ENCODE assay signal across 10 cellular contexts in the genomic region with DNA sequence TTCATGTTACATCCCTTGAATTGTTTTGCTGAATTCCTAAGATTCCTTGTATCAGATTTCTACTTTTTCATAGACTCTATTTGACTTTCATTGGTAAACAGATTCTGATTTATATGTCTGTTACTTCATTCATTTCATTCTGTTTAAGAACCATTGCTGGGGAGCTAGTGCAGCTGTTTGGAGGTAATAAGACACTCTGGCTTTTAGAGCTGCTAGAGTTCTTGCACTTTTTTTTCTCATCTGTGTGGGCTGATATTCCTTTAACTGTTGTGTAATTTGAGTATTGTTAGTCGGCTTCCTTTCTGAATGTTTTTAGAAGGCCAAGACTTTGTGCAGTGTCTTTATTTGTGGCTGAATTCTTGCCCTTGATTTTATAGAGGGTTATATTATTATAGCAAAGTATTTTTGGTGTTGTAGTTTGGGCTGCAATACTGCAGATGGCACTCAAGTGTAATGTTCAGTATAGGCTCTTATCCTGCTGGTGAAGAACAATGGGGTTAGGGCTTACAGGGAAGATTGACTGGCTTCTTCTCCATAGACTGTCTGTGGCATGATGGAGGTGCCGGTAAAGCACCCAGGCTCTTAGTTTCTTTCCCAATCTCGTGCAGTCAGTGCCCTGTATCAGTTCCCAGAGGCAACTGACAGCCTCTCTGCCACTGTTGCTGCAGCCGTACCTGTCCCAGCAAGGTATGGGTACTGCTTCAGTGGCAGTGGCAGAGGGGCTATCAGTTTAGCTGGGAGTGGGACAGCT.
DNase-seq lines count a peak whose midpoint lies in the region; ATAC-seq, FAIRE-seq and TF ChIP-seq lines count a peak whose summit lies in the region.
"Had no signal": no experiment of that assay in that cellular context is flagged by ENCODE, and none has a peak within 500 bp of the region (broad histone marks: within the 10 kb centered on the region; RNA-seq: fewer than 3 reads in every experiment).

No MANE protein-coding gene starts in this region.

- no peak overlapping the region for H3K23ac ChIP-seq in H1 (ENCODE audit: insufficient read length)

- no peak overlapping the region for H2BK120ac ChIP-seq in H1 (replicated peaks; ENCODE audit: low read depth, low read length)

- H4K20me1 ChIP-seq in H1 (replicated peaks in 1 of 2; ENCODE audit: control insufficient read depth in 1 of 2, insufficient read depth in 2 of 2, low read length in 2 of 2) = no peaks in the 10 kb centered on the region

- H3K9ac ChIP-seq in H1 (replicated peaks in 1 of 4; ENCODE audit: extremely low read depth in 1 of 4, low read depth in 3 of 4, low read length in 3 of 4) = no peak overlapping the region

- ATAC-seq in activated T-cell treated with anti-CD3 and anti-CD28 coated beads, Interleukin-2, amount 50 U/mL, for 72 hours (replicated peaks in 1 of 2) = peak; percentile 45 to 55
- ATAC-seq in HG02943 (IDR thresholded peaks at IDR 0.05; ENCODE audit: low read depth, unreplicated experiment) = peak; percentile 77
- peak; percentile 9 for ATAC-seq in stimulated activated naive CD8-positive, alpha-beta T cell treated with anti-CD3 and anti-CD28 coated beads, Interleukin-15, Interleukin-2, amounts not matched to agents 100 U/mL and 50 U/mL, for 24 hours

- WGBS in H1 (ENCODE audit: extremely low coverage in 1 of 2, insufficient coverage in 1 of 2, insufficient read length in 1 of 2, insufficient replicate concordance in 2 of 2, low coverage in 1 of 2, low lambda C conversion rate in 2 of 2, missing lambda C conversion rate in 1 of 2), 2 experiments = 53% methylated on average over 4 of the region's 4 CpGs; no CpG with 5 or more reads in 1 of the 2 experiments

- no peaks in the 10 kb centered on the region for H3K27me3 ChIP-seq in H1 (replicated peaks in 1 of 4; ENCODE audit: control insufficient read depth in 3 of 4, extremely low read depth in 1 of 4, insufficient read depth in 3 of 4, low read length in 3 of 4)

- no peak overlapping the region for H3K27ac Mint-ChIP-seq in activated T-cell treated with anti-CD3 and anti-CD28 coated beads, Interleukin-2, amount 50 U/mL, for 72 hours
- no peak overlapping the region for H3K27ac Mint-ChIP-seq in activated T-cell treated with anti-CD3 and anti-CD28 coated beads, Interleukin-2, amount 50 U/mL, for 24 hours

- H3K4me1 Mint-ChIP-seq in activated T-cell treated with anti-CD3 and anti-CD28 coated beads, Interleukin-2, amount 50 U/mL, for 72 hours (ENCODE audit: low read depth) = no peaks in the 10 kb centered on the region
- H3K4me1 Mint-ChIP-seq in activated T-cell treated with anti-CD3 and anti-CD28 coated beads, Interleukin-2, amount 50 U/mL, for 24 hours (ENCODE audit: low read depth) = no peaks in the 10 kb centered on the region

- H3K79me1 ChIP-seq in H1 (ENCODE audit: low read depth, low read length) = no peaks in the 10 kb centered on the region

- no peak overlapping the region for H3K4me3 ChIP-seq in H1 (ENCODE audit: extremely low read depth in 1 of 4, insufficient read depth in 2 of 4, low read depth in 3 of 4, low read length in 4 of 4)

- H3K4me3 Mint-ChIP-seq in activated T-cell treated with anti-CD3 and anti-CD28 coated beads, Interleukin-2, amount 50 U/mL, for 72 hours = no peak overlapping the region
- no peak overlapping the region for H3K4me3 Mint-ChIP-seq in activated T-cell treated with anti-CD3 and anti-CD28 coated beads, Interleukin-2, amount 50 U/mL, for 24 hours

- no peak for DNase-seq in activated T-cell treated with anti-CD3 and anti-CD28 coated beads, Interleukin-2, amount 50 U/mL, for 72 hours
- no peak for DNase-seq in activated T-cell treated with anti-CD3 and anti-CD28 coated beads, Interleukin-2, amount 50 U/mL, for 24 hours
- DNase-seq in NCI-H2227 (lab: John Stamatoyannopoulos, UW; ENCODE audit: unreplicated experiment) (peak; percentile 40), H1 (ENCODE audit: low read depth in 1 of 2, low spot score in 2 of 2) (peak in 1 of 2 experiments; percentile 59), T-helper 1 cell (no peak), middle frontal gyrus (ENCODE audit: extremely low spot score, low spot score) (no peak)
- DNase-seq in stimulated activated naive CD8-positive, alpha-beta T cell treated with anti-CD3 and anti-CD28 coated beads, Interleukin-15, Interleukin-2, amounts not matched to agents 100 U/mL and 50 U/mL, for 24 hours = no peak

- POLR2A ChIA-PET in H1 (lab: Charles Lee; ENCODE audit: partially characterized antibody) = interaction anchor here (0.6 to 1.3 kb wide), 2 partner anchors 137 to 877 kb away, joined by 3 to 4 read pairs; no protein-coding TSS in a partner anchor

- no peak for TF ChIP-seq POLR2A in H1 (IDR thresholded peaks at IDR 0.05; ENCODE audit: control extremely low read depth in 1 of 2, low read depth in 2 of 2, low read length in 2 of 2)

- H4K91ac ChIP-seq in H1 (replicated peaks; ENCODE audit: insufficient read length, low read length) = peak overlapping the region; percentile 76

- no peaks in the 10 kb centered on the region for H3K79me2 ChIP-seq in H1 (ENCODE audit: control insufficient read depth in 1 of 2, insufficient read depth in 2 of 2, low read length in 2 of 2)

- peak overlapping the region; percentile 92; the same call in 1 of the 2 replicates for H4K8ac ChIP-seq in H1 (ENCODE audit: extremely low read depth, insufficient read depth, low read length)

- peak overlapping the region; percentile 78; the same call in 1 of the 2 replicates for H3K18ac ChIP-seq in H1 (ENCODE audit: extremely low read depth, low read length)

- no peak overlapping the region for H2BK20ac ChIP-seq in H1 (ENCODE audit: low read length)

- H3K4ac ChIP-seq in H1 (replicated peaks; ENCODE audit: insufficient read length, low read depth, low read length) = no peak overlapping the region

- H3K56ac ChIP-seq in H1 (replicated peaks; ENCODE audit: insufficient read length, low read depth, low read length) = no peak overlapping the region

- H3K23me2 ChIP-seq in H1 (ENCODE audit: low read depth, low read length) = no peaks in the 10 kb centered on the region

- peak overlapping the region; percentile 72 for H2BK12ac ChIP-seq in H1 (ENCODE audit: low read depth, low read length)

- CTCF ChIA-PET in H1 (lab: Charles Lee; ENCODE audit: partially characterized antibody) = interaction anchor here (0.5 to 3.7 kb wide), 17 partner anchors 10 to 891 kb away, joined by 3 to 49 read pairs (median 4); no protein-coding TSS in a partner anchor

- no peak overlapping the region for H3K27ac ChIP-seq in H1 (ENCODE audit: low read depth, low read length)

- peak; percentile 91 for FAIRE-seq in H1 (lab: Jason Lieb, UNC)
- FAIRE-seq: endometrium, G401.6 had no signal

- no peak for TF ChIP-seq EP300 in H1 (IDR thresholded peaks at IDR 0.05; ENCODE audit: borderline replicate concordance in 1 of 2, low read depth in 2 of 2, low read length in 2 of 2)

- H3K27me3 Mint-ChIP-seq in activated T-cell treated with anti-CD3 and anti-CD28 coated beads, Interleukin-2, amount 50 U/mL, for 72 hours (ENCODE audit: low read depth) = peaks cover 18% of the 10 kb centered on the region
- H3K27me3 Mint-ChIP-seq in activated T-cell treated with anti-CD3 and anti-CD28 coated beads, Interleukin-2, amount 50 U/mL, for 24 hours = peaks cover 4% of the 10 kb centered on the region

- no peak overlapping the region for H2BK15ac ChIP-seq in H1 (ENCODE audit: low read length)

- peak in 2 of 3 experiments; percentile 49 to 59; a peak in 2 of 4 replicates for TF ChIP-seq CTCF in H1 (IDR thresholded peaks at IDR 0.05; ENCODE audit: control extremely low read depth in 1 of 3, insufficient read depth in 1 of 3, low read depth in 1 of 3, low read length in 3 of 3)

- H4K5ac ChIP-seq in H1 (ENCODE audit: insufficient read length, low read depth, low read length) = peak overlapping the region; percentile 25

- peaks cover 0 to 4% (median 0%) of the 10 kb centered on the region in 4 experiments; a peak in 2 of 7 replicates for H3K4me1 ChIP-seq in H1 (replicated peaks in 1 of 4; ENCODE audit: control insufficient read depth in 3 of 4, insufficient read depth in 4 of 4, low read length in 3 of 4)

- no peak overlapping the region for H2AK5ac ChIP-seq in H1 (ENCODE audit: low read depth, low read length)

- no peak overlapping the region for H3K4me2 ChIP-seq in H1 (ENCODE audit: insufficient read depth in 1 of 2, low read depth in 2 of 2, low read length in 2 of 2)

- peak; percentile 79 to 80 for TF ChIP-seq RAD21 in H1 (IDR thresholded peaks at IDR 0.05 in 1 of 2, conservative IDR thresholded peaks at IDR 0.05 in 1 of 2; ENCODE audit: low read depth in 2 of 2, low read length in 2 of 2)

- H3K14ac ChIP-seq in H1 (ENCODE audit: insufficient read length) = no peak overlapping the region

- peaks cover 5 to 12% of the 10 kb centered on the region in 2 donors for H3K9me3 Mint-ChIP-seq in activated T-cell treated with anti-CD3 and anti-CD28 coated beads, Interleukin-2, amount 50 U/mL, for 72 hours
- H3K9me3 Mint-ChIP-seq in activated T-cell treated with anti-CD3 and anti-CD28 coated beads, Interleukin-2, amount 50 U/mL, for 24 hours = peaks cover 31% of the 10 kb centered on the region

- H3K36me3 Mint-ChIP-seq in activated T-cell treated with anti-CD3 and anti-CD28 coated beads, Interleukin-2, amount 50 U/mL, for 72 hours (ENCODE audit: insufficient read depth in 2 of 2) = peaks cover 0 to 8% of the 10 kb centered on the region in 2 donors
- no peaks in the 10 kb centered on the region for H3K36me3 Mint-ChIP-seq in activated T-cell treated with anti-CD3 and anti-CD28 coated beads, Interleukin-2, amount 50 U/mL, for 24 hours (ENCODE audit: low read depth)

- no peaks in the 10 kb centered on the region for H3K36me3 ChIP-seq in H1 (ENCODE audit: control insufficient read depth in 2 of 4, insufficient read depth in 4 of 4, low read length in 3 of 4)

- H3K9me3 ChIP-seq in H1 (ENCODE audit: insufficient read depth in 2 of 2, low read depth in 1 of 2, low read length in 1 of 2) = no peaks in the 10 kb centered on the region

- H2AFZ ChIP-seq in H1 (ENCODE audit: low read length) = peak overlapping the region; percentile 99

- H2BK5ac ChIP-seq in H1 (ENCODE audit: low read depth, low read length) = no peak overlapping the region

TF ChIP-seq in H1, 55 proteins besides CTCF, POLR2A, EP300 and RAD21:
- TF ChIP-seq YY1 (IDR thresholded peaks at IDR 0.05; ENCODE audit: low read depth, low read length) (0 out of 2 replicates have a peak, but pooled peaks have one; percentile 35), PHF8 (conservative IDR thresholded peaks at IDR 0.05; ENCODE audit: low read depth, low read length) (no peak)
- TF ChIP-seq, protein P1, sequence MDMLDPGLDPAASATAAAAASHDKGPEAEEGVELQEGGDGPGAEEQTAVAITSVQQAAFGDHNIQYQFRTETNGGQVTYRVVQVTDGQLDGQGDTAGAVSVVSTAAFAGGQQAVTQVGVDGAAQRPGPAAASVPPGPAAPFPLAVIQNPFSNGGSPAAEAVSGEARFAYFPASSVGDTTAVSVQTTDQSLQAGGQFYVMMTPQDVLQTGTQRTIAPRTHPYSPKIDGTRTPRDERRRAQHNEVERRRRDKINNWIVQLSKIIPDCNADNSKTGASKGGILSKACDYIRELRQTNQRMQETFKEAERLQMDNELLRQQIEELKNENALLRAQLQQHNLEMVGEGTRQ (IDR thresholded peaks at IDR 0.05; ENCODE audit: low read length) = no peak

Comparison
In these comparisons a context has a peak if more than half of its experiments do, and no peak if none do; other contexts are left out.
1. ATAC-seq: peak in every context shown above with its lines; median percentile 77 in HG02943; 50 in activated T-cell treated with anti-CD3 and anti-CD28 coated beads, Interleukin-2, amount 50 U/mL, for 72 hours; 9 in stimulated activated naive CD8-positive, alpha-beta T cell treated with anti-CD3 and anti-CD28 coated beads, Interleukin-15, Interleukin-2, amounts not matched to agents 100 U/mL and 50 U/mL, for 24 hours.